ENCODE assay signal across 2 cellular contexts in genomic region chr21:15839601-15840000, GRCh38.
TF ChIP-seq lines count a peak whose summit lies in the region.

No MANE protein-coding gene starts in this region.

TF ChIP-seq in SK-N-SH, 30 proteins besides CTCF, POLR2A, EP300 and RAD21 (continued from another document):
- TF ChIP-seq ELF1 (IDR thresholded peaks at IDR 0.05), result no peak
- no peak for TF ChIP-seq FOSL2 (IDR thresholded peaks at IDR 0.05; ENCODE audit: borderline replicate concordance, low read depth)
- no peak for TF ChIP-seq ZBTB33 (IDR thresholded peaks at IDR 0.05; ENCODE audit: borderline replicate concordance, low read depth)
- TF ChIP-seq RFX5 (IDR thresholded peaks at IDR 0.05; ENCODE audit: low read length), result no peak
- no peak for TF ChIP-seq JUND (IDR thresholded peaks at IDR 0.05)
- no peak for TF ChIP-seq NFIC (IDR thresholded peaks at IDR 0.05; ENCODE audit: borderline replicate concordance)
- TF ChIP-seq MXI1 (IDR thresholded peaks at IDR 0.05; ENCODE audit: low read depth, low read length), result no peak
- TF ChIP-seq TCF12 (IDR thresholded peaks at IDR 0.05), result peak; percentile 50; the same call in 1 of the 2 replicates
- TF ChIP-seq CHD2 (IDR thresholded peaks at IDR 0.05; ENCODE audit: low read length, partially characterized antibody), result no peak
- no peak for TF ChIP-seq MAX (IDR thresholded peaks at IDR 0.05; ENCODE audit: low read depth)
- TF ChIP-seq NRF1 (IDR thresholded peaks at IDR 0.05; ENCODE audit: low read depth, low read length), result no peak
- TF ChIP-seq PBX3 (IDR thresholded peaks at IDR 0.05), result 0 out of 2 replicates have a peak, but pooled peaks have one; percentile 13
TF ChIP-seq in SK-N-SH: peak in this region for 2.

TF ChIP-seq in endothelial cell of umbilical vein, 7 proteins besides CTCF, POLR2A, EP300 and RAD21 (continued from another document):
- TF ChIP-seq MYC (IDR thresholded peaks at IDR 0.05; ENCODE audit: low read depth, low read length), result no peak
- TF ChIP-seq JUN (IDR thresholded peaks at IDR 0.05; ENCODE audit: borderline replicate concordance, insufficient read depth, insufficient read length, low read depth), result no peak
- peak; percentile 28 for TF ChIP-seq FOS (IDR thresholded peaks at IDR 0.05; ENCODE audit: borderline replicate concordance, insufficient read depth, low read length)
- TF ChIP-seq GATA2 (IDR thresholded peaks at IDR 0.05; ENCODE audit: insufficient read depth, insufficient read length, low read depth, low read length), result no peak
- no peak for TF ChIP-seq MAX (IDR thresholded peaks at IDR 0.05; ENCODE audit: insufficient read depth, insufficient read length)
TF ChIP-seq in endothelial cell of umbilical vein: peak in this region for 1.
